In genomic region chr12:83140135-83140534, GRCh38 we compare ENCODE assay signal across 17 cellular contexts.
A peak's percentile ranks its signal among the peaks of the same experiment; 100 is the strongest.
DNase-seq lines count a peak whose midpoint lies in the region; ATAC-seq and TF ChIP-seq lines count a peak whose summit lies in the region.
"Had no signal": no experiment of that assay in that cellular context is flagged by ENCODE, and none has a peak within 500 bp of the region (broad histone marks: within the 10 kb centered on the region; RNA-seq: fewer than 3 reads in every experiment).

No MANE protein-coding gene starts in this region.

- H3K9me3 Mint-ChIP-seq in CD14-positive monocyte = peaks cover 7 to 26% (median 22%) of the 10 kb centered on the region in 7 donors

- no peak for TF ChIP-seq POLR2A in gastroesophageal sphincter (IDR thresholded peaks at IDR 0.05)

- intact Hi-C loops in upper lobe of right lung (cut with DNase I) (no loop called here), CD14-positive monocyte (cut with micrococcal nuclease) (no loop called here), OCI-LY7 (cut with micrococcal nuclease; ENCODE audit: unreplicated experiment) (no loop called here)

- H2AFZ ChIP-seq in mesenchymal stem cell (ENCODE audit: low read depth, low read length) (no peak overlapping the region), OCI-LY7 (ENCODE audit: low read length) (no peak overlapping the region)
- H2AFZ ChIP-seq: GM23248 had no signal

- no peak overlapping the region for H3K18ac ChIP-seq in mesenchymal stem cell (ENCODE audit: low read depth in 1 of 2, low read length in 2 of 2)

- POLR2A ChIA-PET in HEK293 (lab: Yijun Ruan, JAX) (no interaction called here), OCI-LY7 (lab: Charles Lee) (no interaction called here)

- no peaks in the 10 kb centered on the region for H3K79me1 ChIP-seq in mesenchymal stem cell (replicated peaks; ENCODE audit: low read length, poor library complexity, severe bottlenecking)

- H3K27me3 Mint-ChIP-seq in CD14-positive monocyte (ENCODE audit: low read depth in 3 of 3) = peaks cover 0 to 4% (median 0%) of the 10 kb centered on the region in 3 donors
- H3K27me3 Mint-ChIP-seq: CD4-positive, alpha-beta T cell; IgD-negative memory B cell had no signal

- no peak overlapping the region for H3K4me3 Mint-ChIP-seq in CD14-positive monocyte
- H3K4me3 Mint-ChIP-seq: CD4-positive, alpha-beta T cell; HFFc6; IgD-negative memory B cell had no signal

- H4K20me1 ChIP-seq in OCI-LY7 (ENCODE audit: insufficient read depth, low read length) = no peaks in the 10 kb centered on the region

- no peak overlapping the region for H3K4ac ChIP-seq in mesenchymal stem cell (ENCODE audit: low read depth in 1 of 2, low read length in 2 of 2)

- no TSS peak for BruUV-seq in OCI-LY7 (replicated peaks; lab: Mats Ljungman, UMichigan)

- H2BK120ac ChIP-seq in mesenchymal stem cell (ENCODE audit: low read depth, low read length) = no peak overlapping the region

- H3K4me3 ChIP-seq in HEK293 (ENCODE audit: low read depth, low read length) (no peak overlapping the region), gastroesophageal sphincter (no peak overlapping the region), mesenchymal stem cell (ENCODE audit: insufficient read depth in 1 of 2, low read depth in 1 of 2, low read length in 2 of 2) (no peak overlapping the region), upper lobe of right lung (no peak overlapping the region), OCI-LY7 (ENCODE audit: low read depth, low read length, poor library complexity, severe bottlenecking) (no peak overlapping the region)
- H3K4me3 ChIP-seq: GM23248 had no signal

- H3K9ac ChIP-seq in mesenchymal stem cell (ENCODE audit: low read length) = no peak overlapping the region
- H3K9ac ChIP-seq: GM23248 had no signal

- no peaks in the 10 kb centered on the region for H3K4me1 Mint-ChIP-seq in CD14-positive monocyte
- H3K4me1 Mint-ChIP-seq: IgD-negative memory B cell had no signal

- no peak overlapping the region for H3K27ac ChIP-seq in HEK293 (ENCODE audit: extremely low read depth, low read depth, low read length)
- no peak overlapping the region for H3K27ac ChIP-seq in gastroesophageal sphincter
- no peak overlapping the region for H3K27ac ChIP-seq in mesenchymal stem cell (ENCODE audit: low read length, poor library complexity, severe bottlenecking)
- H3K27ac ChIP-seq in upper lobe of right lung = no peak overlapping the region
- no peak overlapping the region for H3K27ac ChIP-seq in OCI-LY7 (ENCODE audit: low read depth, low read length, poor library complexity, severe bottlenecking)
- H3K27ac ChIP-seq: GM23248 had no signal

- H3K9me3 ChIP-seq in HEK293 (ENCODE audit: control insufficient read depth, insufficient read depth, low read depth, low read length) (no peaks in the 10 kb centered on the region), gastroesophageal sphincter (peaks cover 0 to 10% (median 0%) of the 10 kb centered on the region in 3 donors), mesenchymal stem cell (ENCODE audit: control insufficient read depth, low read length) (no peaks in the 10 kb centered on the region), upper lobe of right lung (no peaks in the 10 kb centered on the region), OCI-LY7 (ENCODE audit: low read length) (no peaks in the 10 kb centered on the region)
- H3K9me3 ChIP-seq: BE2C had no signal

- H2AK5ac ChIP-seq in mesenchymal stem cell (ENCODE audit: low read length, severe bottlenecking) = no peak overlapping the region

- H3K36me3 Mint-ChIP-seq in CD14-positive monocyte = peaks cover 4 to 6% of the 10 kb centered on the region in 2 donors
- H3K36me3 Mint-ChIP-seq: IgD-negative memory B cell had no signal

- no peak overlapping the region for H3K27ac Mint-ChIP-seq in CD14-positive monocyte
- H3K27ac Mint-ChIP-seq: CD4-positive, alpha-beta T cell; HFFc6; IgD-negative memory B cell had no signal

- TF ChIP-seq CTCF in HEK293 (tag by site-specific recombination; IDR thresholded peaks at IDR 0.05) (no peak), gastroesophageal sphincter (IDR thresholded peaks at IDR 0.05) (no peak), upper lobe of right lung (IDR thresholded peaks at IDR 0.05) (no peak), CD14-positive monocyte (IDR thresholded peaks at IDR 0.05) (no peak), OCI-LY7 (conservative IDR thresholded peaks at IDR 0.05; ENCODE audit: low read length) (no peak)

- no peaks in the 10 kb centered on the region for H3K79me2 ChIP-seq in OCI-LY7 (ENCODE audit: insufficient read depth, low read depth, low read length)

- H3K9me2 ChIP-seq in OCI-LY7 (ENCODE audit: insufficient read depth, low read length) = no peaks in the 10 kb centered on the region

- H3K4me1 ChIP-seq in HEK293 (ENCODE audit: control insufficient read depth, insufficient read depth, low read length) (no peaks in the 10 kb centered on the region), gastroesophageal sphincter (no peaks in the 10 kb centered on the region), mesenchymal stem cell (ENCODE audit: control insufficient read depth, insufficient read depth, low read depth, low read length) (peaks cover 1% of the 10 kb centered on the region), upper lobe of right lung (no peaks in the 10 kb centered on the region), OCI-LY7 (ENCODE audit: insufficient read depth, low read length, poor library complexity, severe bottlenecking) (no peaks in the 10 kb centered on the region)
- H3K4me1 ChIP-seq: BE2C, Caco-2 had no signal

- no peak for TF ChIP-seq EP300 in gastroesophageal sphincter (IDR thresholded peaks at IDR 0.05)

- H3K4me2 ChIP-seq in mesenchymal stem cell (ENCODE audit: low read length, poor library complexity, severe bottlenecking) (no peak overlapping the region), OCI-LY7 (ENCODE audit: low read length) (no peak overlapping the region)

- no peak overlapping the region for H4K8ac ChIP-seq in mesenchymal stem cell (ENCODE audit: low read length)

- WGBS in gastroesophageal sphincter (ENCODE audit: low coverage in 1 of 2), 2 donors = no CpG with 5 or more reads among the region's 18 CpGs
- WGBS in mesenchymal stem cell = 92% methylated on average over 18 of the region's 18 CpGs

- no peak overlapping the region for H2BK12ac ChIP-seq in mesenchymal stem cell (ENCODE audit: low read length in 2 of 2)

- H3K36me3 ChIP-seq in HEK293 (ENCODE audit: control insufficient read depth in 2 of 2, insufficient read depth in 1 of 2, low read length in 2 of 2) (no peaks in the 10 kb centered on the region), gastroesophageal sphincter (no peaks in the 10 kb centered on the region), mesenchymal stem cell (ENCODE audit: control insufficient read depth in 1 of 2, insufficient read depth in 2 of 2, low read depth in 1 of 2, low read length in 2 of 2) (peaks cover 0 to 4% of the 10 kb centered on the region in 2 experiments), upper lobe of right lung (no peaks in the 10 kb centered on the region), OCI-LY7 (ENCODE audit: insufficient read depth, low read length) (no peaks in the 10 kb centered on the region)
- H3K36me3 ChIP-seq: BE2C had no signal

- CTCF ChIA-PET in HEK293 (lab: Yijun Ruan, JAX) (interaction anchor here (0.5 to 0.6 kb wide), 2 partner anchors 12 to 894 kb away, joined by 3 read pairs; no protein-coding TSS in a partner anchor), OCI-LY7 (lab: Charles Lee; ENCODE audit: unreplicated experiment) (interaction anchor here (0.6 kb wide), 1 partner anchor 350 kb away, joined by 3 read pairs; no protein-coding TSS in a partner anchor)

- peak; percentile 34 for ATAC-seq in gastroesophageal sphincter
- peak; percentile 39 for ATAC-seq in upper lobe of right lung
- no peak for ATAC-seq in GM18861 (IDR thresholded peaks at IDR 0.05; ENCODE audit: unreplicated experiment)
- ATAC-seq: HepG2 had no signal

- peak overlapping the region; percentile 15 for H4K91ac ChIP-seq in mesenchymal stem cell (ENCODE audit: low read length)

- H3K14ac ChIP-seq in mesenchymal stem cell (ENCODE audit: low read length in 2 of 2) = no peak overlapping the region

- H3K27me3 ChIP-seq in gastroesophageal sphincter (no peaks in the 10 kb centered on the region), mesenchymal stem cell (ENCODE audit: control insufficient read depth in 1 of 2, insufficient read depth in 1 of 2, low read length in 2 of 2) (no peaks in the 10 kb centered on the region), upper lobe of right lung (no peaks in the 10 kb centered on the region)
- H3K27me3 ChIP-seq: BE2C had no signal

- H3K23ac ChIP-seq in mesenchymal stem cell (ENCODE audit: low read length in 2 of 2) = no peak overlapping the region

- no peak for DNase-seq in mesenchymal stem cell
- no peak for DNase-seq in upper lobe of right lung
- no peak for DNase-seq in CD14-positive monocyte (ENCODE audit: low spot score)
- DNase-seq in OCI-LY7 (ENCODE audit: low spot score) = no peak
- DNase-seq: ACHN; BE2C; C1 segment of cervical spinal cord; Caco-2; CD4-positive, alpha-beta T cell; GM23248; HCEC 1CT; HFFc6 had no signal

- H2BK5ac ChIP-seq in mesenchymal stem cell (ENCODE audit: low read depth, low read length, poor library complexity, severe bottlenecking) = no peak overlapping the region

- no peak overlapping the region for H2BK15ac ChIP-seq in mesenchymal stem cell (ENCODE audit: low read depth, poor library complexity, severe bottlenecking)

TF ChIP-seq in HEK293, 187 proteins besides CTCF, POLR2A, EP300 and RAD21 (continues in another document):
- TF ChIP-seq ZIC2 (tag by site-specific recombination; IDR thresholded peaks at IDR 0.05) (no peak), BCL6B (tag by site-specific recombination; IDR thresholded peaks at IDR 0.05) (no peak)
- TF ChIP-seq, protein P1, sequence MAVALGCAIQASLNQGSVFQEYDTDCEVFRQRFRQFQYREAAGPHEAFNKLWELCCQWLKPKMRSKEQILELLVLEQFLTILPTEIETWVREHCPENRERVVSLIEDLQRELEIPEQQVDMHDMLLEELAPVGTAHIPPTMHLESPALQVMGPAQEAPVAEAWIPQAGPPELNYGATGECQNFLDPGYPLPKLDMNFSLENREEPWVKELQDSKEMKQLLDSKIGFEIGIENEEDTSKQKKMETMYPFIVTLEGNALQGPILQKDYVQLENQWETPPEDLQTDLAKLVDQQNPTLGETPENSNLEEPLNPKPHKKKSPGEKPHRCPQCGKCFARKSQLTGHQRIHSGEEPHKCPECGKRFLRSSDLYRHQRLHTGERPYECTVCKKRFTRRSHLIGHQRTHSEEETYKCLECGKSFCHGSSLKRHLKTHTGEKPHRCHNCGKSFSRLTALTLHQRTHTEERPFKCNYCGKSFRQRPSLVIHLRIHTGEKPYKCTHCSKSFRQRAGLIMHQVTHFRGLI (tag by site-specific recombination; IDR thresholded peaks at IDR 0.05) = peak; percentile 43; the same call in 1 of the 2 replicates
